ENCODE assay signal across 15 cellular contexts in genomic region chr3:117616213-117616612, GRCh38.
A peak's percentile ranks its signal among the peaks of the same experiment; 100 is the strongest.
DNase-seq lines count a peak whose midpoint lies in the region; ATAC-seq and TF ChIP-seq lines count a peak whose summit lies in the region.
"Had no signal": no experiment of that assay in that cellular context is flagged by ENCODE, and none has a peak within 500 bp of the region (broad histone marks: within the 10 kb centered on the region; RNA-seq: fewer than 3 reads in every experiment).

No MANE protein-coding gene starts in this region.

- H4K20me1 ChIP-seq in GM23248 (ENCODE audit: insufficient read depth): no peaks in the 10 kb centered on the region

- WGBS in GM23248 (ENCODE audit: low coverage in 1 of 2, low lambda C conversion rate in 2 of 2, missing lambda C conversion rate in 2 of 2), 2 experiments: 92 to 97% methylated on average over 2 of the region's 2 CpGs

- H3K4me2 ChIP-seq in GM23248 (ENCODE audit: unreplicated experiment): no peak overlapping the region

- no peaks in the 10 kb centered on the region for H3K79me2 ChIP-seq in GM23248 (ENCODE audit: insufficient read depth)

- H3K36me3 ChIP-seq in GM23248 (ENCODE audit: low read depth): no peaks in the 10 kb centered on the region
- H3K36me3 ChIP-seq: HAP-1 had no signal

- in situ Hi-C loops in GM23248 (cut with MboI): no loop called here
- in situ Hi-C loops in astrocyte of the spinal cord (cut with HindIII; ENCODE audit: low sequenced_read_pairs): no loop called here

- no peak overlapping the region for H3K27ac ChIP-seq in GM23248
- H3K27ac ChIP-seq in foreskin keratinocyte: no peak overlapping the region
- H3K27ac ChIP-seq: SK-N-MC had no signal

- no peaks in the 10 kb centered on the region for H3F3A ChIP-seq in GM23248 (ENCODE audit: insufficient read depth)

- no peak for ATAC-seq in foreskin keratinocyte
- ATAC-seq: PC-3 had no signal

- no peak overlapping the region for H3K9ac ChIP-seq in GM23248

- TF ChIP-seq CTCF in AG10803 (conservative IDR thresholded peaks at IDR 0.05; ENCODE audit: low read length): peak; percentile 30; the same call in 1 of the 2 replicates
- peak; percentile 10 for TF ChIP-seq CTCF in astrocyte of the spinal cord (IDR thresholded peaks at IDR 0.05; ENCODE audit: low read depth, low read length)
- peak; percentile 24 for TF ChIP-seq CTCF in foreskin keratinocyte (conservative IDR thresholded peaks at IDR 0.05)

- DNase-seq in AG10803 (ENCODE audit: low read depth) (peak; percentile 6), GM23248 (peak; percentile 35), astrocyte of the spinal cord (ENCODE audit: low read depth, low spot score) (peak; percentile 26), foreskin keratinocyte (no peak), A172 (ENCODE audit: low spot score) (no peak), NCI-H1048 (lab: John Stamatoyannopoulos, UW) (no peak), middle frontal gyrus (ENCODE audit: extremely low spot score, low spot score) (no peak)
- DNase-seq: CD4-positive, alpha-beta memory T cell; NCI-H2107; NCI-H345; NCI-H526 treated with DMSO at 0.1 percent for 48 hours; NK-92 treated with Interleukin-12 subunit alpha and Interleukin-12 subunit beta, amount 100 ng/mL, for 24 hours; PC-3 had no signal

- H3K27me3 ChIP-seq in GM23248 (replicated peaks; ENCODE audit: insufficient read depth): no peaks in the 10 kb centered on the region
- no peaks in the 10 kb centered on the region for H3K27me3 ChIP-seq in foreskin keratinocyte

- H3K4me3 ChIP-seq in AG10803 (ENCODE audit: low read length) (no peak overlapping the region), GM23248 (no peak overlapping the region), astrocyte of the spinal cord (ENCODE audit: low read depth, low read length) (no peak overlapping the region)
- H3K4me3 ChIP-seq: HAP-1, SK-N-MC had no signal

- H2AFZ ChIP-seq in GM23248: no peak overlapping the region

- no peaks in the 10 kb centered on the region for H3K9me2 ChIP-seq in GM23248 (ENCODE audit: insufficient read depth)

- no peaks in the 10 kb centered on the region for H3K4me1 ChIP-seq in GM23248 (ENCODE audit: insufficient read depth)
- no peaks in the 10 kb centered on the region for H3K4me1 ChIP-seq in foreskin keratinocyte
- H3K4me1 ChIP-seq: HAP-1 had no signal

- H3K9me3 ChIP-seq in GM23248 (ENCODE audit: low read depth): no peaks in the 10 kb centered on the region
- H3K9me3 ChIP-seq: HAP-1 had no signal

Comparison
In these comparisons a context has a peak if more than half of its experiments do, and no peak if none do; other contexts are left out.
1. DNase-seq: peak in AG10803 (single experiment), GM23248 (single experiment) and astrocyte of the spinal cord (single experiment); none in foreskin keratinocyte (0 of 2), A172 (single experiment), NCI-H1048 (single experiment) and middle frontal gyrus (single experiment).
2. Peak in every context shown above with its lines, with median percentiles within 50 percentile points of each other: CTCF ChIP-seq.